ENCODE assay signal across 9 cellular contexts in genomic region chr20:41738584-41739193, GRCh38.
DNase-seq lines count a peak whose midpoint lies in the region; FAIRE-seq and TF ChIP-seq lines count a peak whose summit lies in the region.
"Had no signal": no experiment of that assay in that cellular context is flagged by ENCODE, and none has a peak within 500 bp of the region (broad histone marks: within the 10 kb centered on the region; RNA-seq: fewer than 3 reads in every experiment).

No MANE protein-coding gene starts in this region.

- DNase-seq in COLO829 (ENCODE audit: low spot score) (peak; percentile 46), H54 (ENCODE audit: insufficient read length, low spot score) (peak; percentile 33), NCI-H2227 treated with DMSO at 0.1 percent for 48 hours (lab: John Stamatoyannopoulos, UW) (peak; percentile 62), fibroblast of mammary gland (ENCODE audit: low read depth) (peak; percentile 45), neural progenitor cell (ENCODE audit: low spot score) (peak; percentile 77), activated gamma-delta T cell (lab: John Stamatoyannopoulos, UW) (no peak), T1000 (lab: John Stamatoyannopoulos, UW) (no peak)
- DNase-seq in activated CD4-positive, alpha-beta T cell treated with anti-CD3 and anti-CD28 coated beads, Interleukin-2, amount 50 U/mL, for 1 hour = peak; percentile 22

- H3K4me1 Mint-ChIP-seq in neural progenitor cell = peaks cover 7% of the 10 kb centered on the region

- no peak for TF ChIP-seq POLR2A in H54 (IDR thresholded peaks at IDR 0.05; ENCODE audit: low read depth, low read length)

- H3K27ac ChIP-seq in neural progenitor cell = no peak overlapping the region
- H3K27ac ChIP-seq: skin epidermis had no signal

- peaks cover 2% of the 10 kb centered on the region for H3K4me1 ChIP-seq in neural progenitor cell

- H3K9me3 Mint-ChIP-seq in neural progenitor cell = peaks cover 11% of the 10 kb centered on the region

- H3K79me2 ChIP-seq in neural progenitor cell (ENCODE audit: low read depth) = no peaks in the 10 kb centered on the region

- H3K4me3 ChIP-seq in fibroblast of mammary gland (ENCODE audit: control insufficient read depth, low read depth, low read length) = no peak overlapping the region
- no peak overlapping the region for H3K4me3 ChIP-seq in neural progenitor cell
- H3K4me3 ChIP-seq: skin epidermis had no signal

- no peak overlapping the region for H3K4me3 Mint-ChIP-seq in neural progenitor cell

- H3K9me3 ChIP-seq in neural progenitor cell (ENCODE audit: low read depth) = no peaks in the 10 kb centered on the region

- peak overlapping the region; percentile 56 for H3K4me2 ChIP-seq in neural progenitor cell

- H4K20me1 ChIP-seq in neural progenitor cell (ENCODE audit: low read depth) = no peaks in the 10 kb centered on the region

- H3K36me3 ChIP-seq in neural progenitor cell = no peaks in the 10 kb centered on the region

- peak overlapping the region; percentile 96 for H2AFZ ChIP-seq in neural progenitor cell (replicated peaks)

- H3K36me3 Mint-ChIP-seq in neural progenitor cell = no peaks in the 10 kb centered on the region

- no peak overlapping the region for H3K9ac ChIP-seq in neural progenitor cell

- peak; percentile 89 for TF ChIP-seq CTCF in fibroblast of mammary gland (conservative IDR thresholded peaks at IDR 0.05; ENCODE audit: control insufficient read depth, insufficient read depth, low read depth, low read length)
- TF ChIP-seq CTCF in neural progenitor cell (IDR thresholded peaks at IDR 0.05) = peak; percentile 95

- H3F3A ChIP-seq in neural progenitor cell (ENCODE audit: low read depth) = no peaks in the 10 kb centered on the region

- no peak for FAIRE-seq in H54 (lab: Jason Lieb, UNC)

- no peaks in the 10 kb centered on the region for H3K27me3 ChIP-seq in neural progenitor cell

- no peaks in the 10 kb centered on the region for H3K27me3 Mint-ChIP-seq in neural progenitor cell (ENCODE audit: insufficient read depth, low read depth)

- H3K27ac Mint-ChIP-seq in neural progenitor cell = no peak overlapping the region

Comparison
In these comparisons a context has a peak if more than half of its experiments do, and no peak if none do; other contexts are left out.
1. DNase-seq: peak in COLO829 (single experiment), H54 (single experiment), NCI-H2227 treated with DMSO at 0.1 percent for 48 hours (single experiment), activated CD4-positive, alpha-beta T cell treated with anti-CD3 and anti-CD28 coated beads, Interleukin-2, amount 50 U/mL, for 1 hour (single experiment), fibroblast of mammary gland (single experiment) and neural progenitor cell (single experiment); none in activated gamma-delta T cell (single experiment) and T1000 (single experiment).